In the genomic region with DNA sequence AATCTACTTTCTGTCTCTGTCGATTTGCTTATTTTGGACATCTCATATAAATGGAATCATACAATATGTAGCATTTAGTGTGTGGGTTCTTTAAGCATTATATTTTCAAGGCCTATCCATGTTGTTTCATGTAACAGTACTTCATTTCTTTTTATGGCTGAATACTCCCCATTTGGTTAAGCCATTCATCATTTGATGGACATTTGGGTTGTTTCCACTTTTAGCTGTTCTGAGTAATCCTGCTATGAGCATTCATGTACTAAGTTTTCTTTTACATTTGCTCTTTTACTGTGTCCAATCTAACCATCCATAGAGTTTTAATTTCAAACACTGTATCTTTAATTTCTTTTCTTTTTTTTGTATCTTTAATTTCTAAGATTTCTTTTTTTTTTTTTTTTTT, we compare ENCODE assay signal across 18 cellular contexts.
"Had no signal": no experiment of that assay in that cellular context is flagged by ENCODE, and none has a peak within 500 bp of the region (broad histone marks: within the 10 kb centered on the region; RNA-seq: fewer than 3 reads in every experiment).

No MANE protein-coding gene starts in this region.

- H3K9me3 Mint-ChIP-seq: naive thymus-derived CD8-positive, alpha-beta T cell had no signal

- H3K4me1 Mint-ChIP-seq: naive thymus-derived CD8-positive, alpha-beta T cell had no signal

- H3K4me3 ChIP-seq: coronary artery, right atrium auricular region, sigmoid colon, skin epidermis, stomach, thyroid gland, upper lobe of left lung, uterus had no signal

- DNase-seq: effector CD8-positive, alpha-beta T cell; kidney glomerular epithelial cell; mesendoderm; naive thymus-derived CD8-positive, alpha-beta T cell; posterior cingulate gyrus; sigmoid colon; stimulated activated CD4-positive, alpha-beta T cell treated with anti-CD3 and anti-CD28 coated beads, Interleukin-12 subunit alpha, Interleukin-12 subunit beta, amount 100 ng/mL, for 4 hours; stimulated activated naive CD4-positive, alpha-beta T cell; stomach; substantia nigra; thyroid gland; upper lobe of left lung; uterus had no signal

- H3K9me3 ChIP-seq: neutrophil, right atrium auricular region, sigmoid colon, stomach, thyroid gland, upper lobe of left lung, uterus had no signal

- ATAC-seq: naive thymus-derived CD8-positive, alpha-beta T cell had no signal

- FAIRE-seq: islet of Langerhans had no signal

- H3K4me1 ChIP-seq: right atrium auricular region, thyroid gland, upper lobe of left lung, uterus had no signal

- H3K27me3 Mint-ChIP-seq: naive thymus-derived CD8-positive, alpha-beta T cell had no signal

- H3K27ac ChIP-seq: neutrophil, right atrium auricular region, sigmoid colon, skin epidermis, stomach, thyroid gland, upper lobe of left lung, uterus had no signal

- H3K4me3 Mint-ChIP-seq: naive thymus-derived CD8-positive, alpha-beta T cell had no signal

- H3K36me3 ChIP-seq: neutrophil, right atrium auricular region, sigmoid colon, stomach, thyroid gland, upper lobe of left lung, uterus had no signal

- H3K27ac Mint-ChIP-seq: naive thymus-derived CD8-positive, alpha-beta T cell had no signal

- H3K27me3 ChIP-seq: neutrophil, right atrium auricular region, sigmoid colon, stomach, thyroid gland, upper lobe of left lung, uterus had no signal
